26 cellular contexts compared by ENCODE assay signal in genomic region chr22:45061332-45061731, GRCh38. TPM values are rescaled to one million over a fixed set of nuclear protein-coding genes. Genes with fewer than 3 reads are reported as not detected.
"Had no signal": no experiment of that assay in that cellular context is flagged by ENCODE, and none has a peak within 500 bp of the region (broad histone marks: within the 10 kb centered on the region; RNA-seq: fewer than 3 reads in every experiment).

No MANE protein-coding gene starts in this region.

- H3K36me3 Mint-ChIP-seq: memory B cell, natural killer cell had no signal

- H3K9me3 Mint-ChIP-seq: memory B cell; natural killer cell; stimulated activated naive CD8-positive, alpha-beta T cell treated with anti-CD3 and anti-CD28 coated beads, Interleukin-15, amount 100 ng/mL, for 72 hours had no signal

- H3K4me3 Mint-ChIP-seq: memory B cell; natural killer cell; stimulated activated naive CD8-positive, alpha-beta T cell treated with anti-CD3 and anti-CD28 coated beads, Interleukin-15, amount 100 ng/mL, for 72 hours had no signal

- H3K27ac Mint-ChIP-seq: memory B cell, natural killer cell, progenitor cell of endocrine pancreas had no signal

- DNase-seq: dorsolateral prefrontal cortex; effector CD4-positive, alpha-beta T cell; foreskin fibroblast; gastrocnemius medialis; head of caudate nucleus; kidney; natural killer cell; stimulated activated CD4-positive, alpha-beta T cell treated with anti-CD3 and anti-CD28 coated beads, Interleukin-12 subunit alpha, Interleukin-12 subunit beta, amount 100 ng/mL, for 4 hours; stimulated activated CD4-positive, alpha-beta T cell treated with anti-CD3 and anti-CD28 coated beads, Interleukin-1b, Interleukin-23, amount 100 ng/mL, for 48 hours; stimulated activated CD4-positive, alpha-beta T cell treated with anti-CD3 and anti-CD28 coated beads, Interleukin-4, amount 100 ng/mL, for 1 hour; stimulated activated CD8-positive, alpha-beta memory T cell treated with anti-CD3 and anti-CD28 coated beads, Interleukin-4, amount 100 ng/mL, for 48 hours; stimulated activated naive CD4-positive, alpha-beta T cell; stimulated activated naive CD8-positive, alpha-beta T cell treated with anti-CD3 and anti-CD28 coated beads, Interleukin-15, amount 100 ng/mL, for 72 hours; transverse colon; upper lobe of right lung; uterus had no signal

- ATAC-seq: esophagus mucosa; gastrocnemius medialis; left lobe of liver; sciatic nerve; stimulated activated naive CD8-positive, alpha-beta T cell treated with anti-CD3 and anti-CD28 coated beads, Interleukin-15, amount 100 ng/mL, for 72 hours had no signal

- H3K4me1 Mint-ChIP-seq: memory B cell had no signal

RNA-seq across cellular contexts. Expression of gene PHF21B, which starts 51.5 kb away (rescaled TPM):
- total RNA-seq: esophagus mucosa, glomerular endothelial cell, left lobe of liver, liver, mononuclear cell, natural killer cell, osteoblast, suprapubic skin, transverse colon had no signal
